8 cellular contexts compared by ENCODE assay signal in the genomic region with DNA sequence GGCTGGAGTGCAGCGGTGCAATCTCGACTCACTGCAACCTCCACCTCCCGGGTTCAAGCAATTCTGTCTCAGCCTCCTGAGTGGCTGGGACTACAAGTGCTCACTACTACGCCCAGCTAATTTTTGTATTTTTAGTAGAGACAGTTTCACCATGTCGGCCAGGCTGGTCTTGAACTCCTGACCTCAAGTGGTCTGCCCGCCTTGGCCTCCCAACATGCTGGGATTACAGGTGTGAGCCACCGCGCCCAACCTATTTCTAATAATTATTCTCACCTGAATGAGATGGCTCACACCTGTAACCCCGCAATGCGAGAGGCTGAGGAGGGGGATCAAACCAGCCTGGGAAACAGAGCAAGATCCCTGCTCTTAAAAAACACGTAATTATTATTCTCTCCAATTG. TPM values are rescaled to one million over a fixed set of nuclear protein-coding genes. Genes with fewer than 3 reads are reported as not detected.
DNase-seq lines count a peak whose midpoint lies in the region; ATAC-seq and TF ChIP-seq lines count a peak whose summit lies in the region.
"Not testable (repeated sequence)": the region's sequence is repeated elsewhere in the genome, so short reads cannot be mapped to it uniquely, and the experiment has no call there.

No MANE protein-coding gene starts in this region.

- H3K4me3 ChIP-seq in IMR-90 (ENCODE audit: insufficient read depth, low read depth, low read length) (peak overlapping the region; percentile 96; the same call in 1 of the 2 replicates), endocrine pancreas (ENCODE audit: control insufficient read depth, insufficient read depth, low read length) (peak overlapping the region; percentile 87), iPS-20b (ENCODE audit: low read length) (peak overlapping the region; percentile 91; the same call in 1 of the 2 replicates), neural cell (ENCODE audit: low read length) (peak overlapping the region; percentile 96), stomach (peak overlapping the region; percentile 62 to 86 (median 74))

- not testable (repeated sequence) for H3K36me3 Mint-ChIP-seq in T-helper 17 cell (ENCODE audit: low read depth); activated naive CD8-positive, alpha-beta T cell treated with anti-CD3 and anti-CD28 coated beads, Interleukin-2, amount 10 ng/mL, durations not matched to agents 7 days and 5 days

- not testable (repeated sequence) for H3K4me1 ChIP-seq in IMR-90 (ENCODE audit: control insufficient read depth, insufficient read depth, low read length); endocrine pancreas (ENCODE audit: control insufficient read depth, insufficient read depth, low read length); iPS-20b (ENCODE audit: insufficient read depth, low read length)
- peaks cover 7 to 26% (median 21%) of the 10 kb centered on the region in 4 donors for H3K4me1 ChIP-seq in stomach

- not testable (repeated sequence) for H2BK120ac ChIP-seq in IMR-90 (ENCODE audit: low read depth, low read length)

- not testable (repeated sequence) for DNase-seq in IMR-90; T-helper 17 cell; activated naive CD8-positive, alpha-beta T cell treated with anti-CD3 and anti-CD28 coated beads, Interleukin-2, amount 10 ng/mL, durations not matched to agents 7 days and 5 days; stomach

- H3K23ac ChIP-seq in IMR-90 (ENCODE audit: low read depth, low read length), result 0 out of 2 replicates have a peak overlapping the region, but pooled peaks have one; percentile 24

- in situ Hi-C loops in IMR-90 (cut with MboI; ENCODE audit: low sequenced_read_pairs), result not testable (repeated sequence)

- not testable (repeated sequence) for TF ChIP-seq EP300 in neural cell (conservative IDR thresholded peaks at IDR 0.05; ENCODE audit: poor library complexity, severe bottlenecking); stomach (IDR thresholded peaks at IDR 0.05)

- peak overlapping the region; percentile 88 for H3K4me3 Mint-ChIP-seq in T-helper 17 cell
- H3K4me3 Mint-ChIP-seq in activated naive CD8-positive, alpha-beta T cell treated with anti-CD3 and anti-CD28 coated beads, Interleukin-2, amount 10 ng/mL, durations not matched to agents 7 days and 5 days, result peak overlapping the region; percentile 84

- TF ChIP-seq CTCF in C4-2B (conservative IDR thresholded peaks at IDR 0.05); IMR-90 (conservative IDR thresholded peaks at IDR 0.05; ENCODE audit: low read depth, low read length); neural cell (IDR thresholded peaks at IDR 0.05; ENCODE audit: poor library complexity, severe bottlenecking); stomach (IDR thresholded peaks at IDR 0.05): not testable (repeated sequence)

- H3K4ac ChIP-seq in IMR-90 (ENCODE audit: low read depth, low read length), result not testable (repeated sequence)

- H2AFZ ChIP-seq in IMR-90 (replicated peaks; ENCODE audit: low read length, poor library complexity); neural cell (ENCODE audit: low read depth, low read length): not testable (repeated sequence)

- WGBS in IMR-90 (ENCODE audit: extremely low coverage in 2 of 2, insufficient read length in 1 of 2), 2 experiments, result 92% methylated on average over 4 of the region's 11 CpGs; no CpG with 5 or more reads in 1 of the 2 experiments
- WGBS in stomach, 5 donors, result 87 to 93% (median 91%) methylated on average over 11 of the region's 11 CpGs

- peak overlapping the region; percentile 85 for H3K27ac ChIP-seq in C4-2B
- H3K27ac ChIP-seq in IMR-90 (ENCODE audit: insufficient read depth, low read length), result peak overlapping the region; percentile 7; the same call in 1 of the 2 replicates
- H3K27ac ChIP-seq in iPS-20b (ENCODE audit: low read length); neural cell (ENCODE audit: low read length): not testable (repeated sequence)
- H3K27ac ChIP-seq in stomach, result peak overlapping the region in 4 of 5 donors; percentile 90 to 93 (median 92)

- peaks cover 19 to 48% of the 10 kb centered on the region in 2 experiments for H3K79me1 ChIP-seq in IMR-90 (ENCODE audit: low read depth in 1 of 2, low read length in 2 of 2)

- H3K4me2 ChIP-seq in IMR-90 (ENCODE audit: low read depth, low read length), result peak overlapping the region; percentile 85
- H3K4me2 ChIP-seq in neural cell (ENCODE audit: low read length), result peak overlapping the region; percentile 62

- not testable (repeated sequence) for TF ChIP-seq POLR2A in IMR-90 (IDR thresholded peaks at IDR 0.05; ENCODE audit: low read depth, low read length); stomach (IDR thresholded peaks at IDR 0.05)

- peak overlapping the region; percentile 1 for H3K27ac Mint-ChIP-seq in T-helper 17 cell
- not testable (repeated sequence) for H3K27ac Mint-ChIP-seq in activated naive CD8-positive, alpha-beta T cell treated with anti-CD3 and anti-CD28 coated beads, Interleukin-2, amount 10 ng/mL, durations not matched to agents 7 days and 5 days

- not testable (repeated sequence) for H3K79me2 ChIP-seq in neural cell (replicated peaks; ENCODE audit: insufficient read depth, low read length)

- not testable (repeated sequence) for H3K18ac ChIP-seq in IMR-90 (ENCODE audit: low read depth, low read length)

- not testable (repeated sequence) for H4K20me1 ChIP-seq in IMR-90 (ENCODE audit: insufficient read depth, low read length); neural cell (ENCODE audit: insufficient read depth)

- not testable (repeated sequence) for H3K27me3 ChIP-seq in IMR-90 (ENCODE audit: control insufficient read depth, insufficient read depth, low read length); endocrine pancreas (ENCODE audit: control insufficient read depth, insufficient read depth, low read length); iPS-20b (ENCODE audit: insufficient read depth, low read length); neural cell (ENCODE audit: insufficient read depth, low read depth, low read length); stomach

- not testable (repeated sequence) for H3K9me3 ChIP-seq in IMR-90 (ENCODE audit: control insufficient read depth, insufficient read depth, low read length); T-helper 17 cell (ENCODE audit: control insufficient read depth, low read length, poor library complexity, severe bottlenecking); endocrine pancreas (ENCODE audit: control insufficient read depth, low read length); iPS-20b (ENCODE audit: insufficient read depth, low read depth, low read length); neural cell (ENCODE audit: low read length); stomach

- not testable (repeated sequence) for H3K9me1 ChIP-seq in IMR-90 (ENCODE audit: insufficient read depth, low read length)

- not testable (repeated sequence) for H3K56ac ChIP-seq in IMR-90 (ENCODE audit: extremely low read depth, insufficient read depth, low read length)

- not testable (repeated sequence) for H3K14ac ChIP-seq in IMR-90 (replicated peaks; ENCODE audit: low read depth, low read length)

- ATAC-seq in IMR-90 (ENCODE audit: low read depth); T-helper 17 cell; activated naive CD8-positive, alpha-beta T cell treated with anti-CD3 and anti-CD28 coated beads, Interleukin-2, amount 10 ng/mL, durations not matched to agents 7 days and 5 days (ENCODE audit: low read depth): not testable (repeated sequence)

- H3F3A ChIP-seq in neural cell (ENCODE audit: insufficient read depth, low read length, poor library complexity, severe bottlenecking), result not testable (repeated sequence)

- H2BK20ac ChIP-seq in IMR-90 (ENCODE audit: low read depth, low read length), result not testable (repeated sequence)

- H2AK9ac ChIP-seq in IMR-90 (replicated peaks; ENCODE audit: low read depth, low read length, poor library complexity), result not testable (repeated sequence)

- H3K9me3 Mint-ChIP-seq in activated naive CD8-positive, alpha-beta T cell treated with anti-CD3 and anti-CD28 coated beads, Interleukin-2, amount 10 ng/mL, durations not matched to agents 7 days and 5 days, result not testable (repeated sequence)

- H2BK5ac ChIP-seq in IMR-90 (ENCODE audit: low read depth, low read length, poor library complexity, severe bottlenecking), result peak overlapping the region; percentile 81

- CTCF ChIA-PET in IMR-90 (lab: Yijun Ruan, JAX), result not testable (repeated sequence)

- H3K27me3 Mint-ChIP-seq in T-helper 17 cell, result not testable (repeated sequence)
- peaks cover 13% of the 10 kb centered on the region for H3K27me3 Mint-ChIP-seq in activated naive CD8-positive, alpha-beta T cell treated with anti-CD3 and anti-CD28 coated beads, Interleukin-2, amount 10 ng/mL, durations not matched to agents 7 days and 5 days

- not testable (repeated sequence) for H3K9me2 ChIP-seq in neural cell (ENCODE audit: insufficient read depth, low read length)

- H3K36me3 ChIP-seq in IMR-90 (ENCODE audit: control insufficient read depth, insufficient read depth, low read length), result peaks cover 29% of the 10 kb centered on the region
- not testable (repeated sequence) for H3K36me3 ChIP-seq in endocrine pancreas (ENCODE audit: control insufficient read depth, insufficient read depth, low read length); neural cell (ENCODE audit: insufficient read depth, low read length)
- H3K36me3 ChIP-seq in iPS-20b (ENCODE audit: insufficient read depth, low read depth, low read length), result peaks cover 25% of the 10 kb centered on the region
- H3K36me3 ChIP-seq in stomach, result peaks cover 35 to 39% (median 36%) of the 10 kb centered on the region in 4 donors

- POLR2A ChIA-PET in IMR-90 (lab: Charles Lee; ENCODE audit: unreplicated experiment); activated naive CD8-positive, alpha-beta T cell treated with anti-CD3 and anti-CD28 coated beads, Interleukin-2, amount 10 ng/mL, durations not matched to agents 7 days and 5 days (lab: Charles Lee): not testable (repeated sequence)

- H3K4me1 Mint-ChIP-seq in T-helper 17 cell, result peaks cover 14% of the 10 kb centered on the region
- H3K4me1 Mint-ChIP-seq in activated naive CD8-positive, alpha-beta T cell treated with anti-CD3 and anti-CD28 coated beads, Interleukin-2, amount 10 ng/mL, durations not matched to agents 7 days and 5 days, result not testable (repeated sequence)

- not testable (repeated sequence) for BruUV-seq in IMR-90 (replicated peaks; lab: Mats Ljungman, UMichigan)

- not testable (repeated sequence) for H2BK15ac ChIP-seq in IMR-90 (ENCODE audit: low read depth, low read length)

- H4K5ac ChIP-seq in IMR-90 (ENCODE audit: low read depth, low read length), result not testable (repeated sequence)

- TF ChIP-seq RAD21 in IMR-90 (IDR thresholded peaks at IDR 0.05; ENCODE audit: low read length); neural cell (conservative IDR thresholded peaks at IDR 0.05): not testable (repeated sequence)

- not testable (repeated sequence) for H2AK5ac ChIP-seq in IMR-90 (ENCODE audit: low read depth, low read length)

- not testable (repeated sequence) for H4K91ac ChIP-seq in IMR-90 (ENCODE audit: insufficient read depth, low read depth, low read length)

- not testable (repeated sequence) for H3K9ac ChIP-seq in IMR-90 (ENCODE audit: low read depth, low read length); iPS-20b (ENCODE audit: low read depth, low read length)
- H3K9ac ChIP-seq in endocrine pancreas (ENCODE audit: control insufficient read depth, insufficient read depth, low read length) (peak overlapping the region; percentile 93), neural cell (ENCODE audit: low read length) (peak overlapping the region; percentile 87)

- dilution Hi-C loops in IMR-90 (cut with HindIII; ENCODE audit: low sequenced_read_pairs, unreplicated experiment), result not testable (repeated sequence)

- H4K8ac ChIP-seq in IMR-90 (ENCODE audit: low read depth in 2 of 2, low read length in 2 of 2), result not testable (repeated sequence)

- intact Hi-C loops in IMR-90 (cut with micrococcal nuclease); stomach (cut with DNase I; ENCODE audit: low total_unique reads): not testable (repeated sequence)

RNA-seq across cellular contexts. Expression of gene PITRM1, which starts 1.1 kb away (rescaled TPM):
- total RNA-seq in IMR-90 (2012; rRNA removed), result 111 and 124 TPM in 2 replicates
- 92.3 and 97.1 TPM in 2 replicates for polyA plus RNA-seq in IMR-90 (2012; rRNA removed)
- polyA plus RNA-seq in IMR-90 (2012; cell fraction: cytosol; rRNA removed), result 54.3 and 69.2 TPM in 2 replicates
- 219 and 253 TPM in 2 replicates for polyA plus RNA-seq in IMR-90 (2012; cell fraction: nucleus; rRNA removed; ENCODE audit: low replicate concordance)
- 10 to 100 TPM; 61.3 to 79.1 TPM for total RNA-seq in T-helper 17 cell
- 10 to 100 TPM; 64.4 to 65.2 TPM for total RNA-seq in activated naive CD8-positive, alpha-beta T cell treated with anti-CD3 and anti-CD28 coated beads, Interleukin-2, amount 10 ng/mL, durations not matched to agents 7 days and 5 days
- polyA plus RNA-seq in neural cell, result 62.2 and 77.2 TPM in 2 replicates
- 69.6 and 75.7 TPM in 2 replicates for polyA minus RNA-seq in neural cell
- 10 to 100 TPM; 36.8 to 95.1 (median 66.5) TPM for total RNA-seq in stomach
- polyA plus RNA-seq in stomach, result 10 to 100 TPM; 32.3 to 63.7 (median 35.6) TPM
